8 cellular contexts compared by ENCODE assay signal in genomic region chr5:97231025-97231636, GRCh38. TPM values are rescaled to one million over a fixed set of nuclear protein-coding genes. Genes with fewer than 3 reads are reported as not detected.
DNase-seq lines count a peak whose midpoint lies in the region; ATAC-seq and FAIRE-seq lines count a peak whose summit lies in the region.

No MANE protein-coding gene starts in this region.

- peak; percentile 58 to 60 for ATAC-seq in activated T-cell treated with anti-CD3 and anti-CD28 coated beads, Interleukin-2, amount 50 U/mL, for 72 hours (replicated peaks in 1 of 2)
- peak; percentile 98 for ATAC-seq in GM21717 (IDR thresholded peaks at IDR 0.05; ENCODE audit: unreplicated experiment)
- peak; percentile 75 for ATAC-seq in stimulated activated effector memory CD8-positive, alpha-beta T cell treated with anti-CD3 and anti-CD28 coated beads, Interleukin-12 subunit alpha, Interleukin-12 subunit beta, amount 100 ng/mL, for 72 hours

- no peak overlapping the region for H3K4me3 Mint-ChIP-seq in activated T-cell treated with anti-CD3 and anti-CD28 coated beads, Interleukin-2, amount 50 U/mL, for 72 hours
- H3K4me3 Mint-ChIP-seq in stimulated activated effector memory CD8-positive, alpha-beta T cell treated with anti-CD3 and anti-CD28 coated beads, Interleukin-12 subunit alpha, Interleukin-12 subunit beta, amount 100 ng/mL, for 72 hours: no peak overlapping the region

- no peaks in the 10 kb centered on the region for H3K36me3 Mint-ChIP-seq in activated T-cell treated with anti-CD3 and anti-CD28 coated beads, Interleukin-2, amount 50 U/mL, for 72 hours (ENCODE audit: insufficient read depth in 2 of 2)
- no peaks in the 10 kb centered on the region for H3K36me3 Mint-ChIP-seq in stimulated activated effector memory CD8-positive, alpha-beta T cell treated with anti-CD3 and anti-CD28 coated beads, Interleukin-12 subunit alpha, Interleukin-12 subunit beta, amount 100 ng/mL, for 72 hours

- no peaks in the 10 kb centered on the region for H3K27me3 Mint-ChIP-seq in activated T-cell treated with anti-CD3 and anti-CD28 coated beads, Interleukin-2, amount 50 U/mL, for 72 hours (ENCODE audit: low read depth)

- no peaks in the 10 kb centered on the region for H3K4me1 Mint-ChIP-seq in activated T-cell treated with anti-CD3 and anti-CD28 coated beads, Interleukin-2, amount 50 U/mL, for 72 hours (ENCODE audit: low read depth)
- no peaks in the 10 kb centered on the region for H3K4me1 Mint-ChIP-seq in stimulated activated effector memory CD8-positive, alpha-beta T cell treated with anti-CD3 and anti-CD28 coated beads, Interleukin-12 subunit alpha, Interleukin-12 subunit beta, amount 100 ng/mL, for 72 hours

- H3K27ac Mint-ChIP-seq in activated T-cell treated with anti-CD3 and anti-CD28 coated beads, Interleukin-2, amount 50 U/mL, for 72 hours: no peak overlapping the region
- H3K27ac Mint-ChIP-seq in stimulated activated effector memory CD8-positive, alpha-beta T cell treated with anti-CD3 and anti-CD28 coated beads, Interleukin-12 subunit alpha, Interleukin-12 subunit beta, amount 100 ng/mL, for 72 hours: no peak overlapping the region

- peak; percentile 10 to 28 for DNase-seq in activated T-cell treated with anti-CD3 and anti-CD28 coated beads, Interleukin-2, amount 50 U/mL, for 72 hours
- DNase-seq in activated T-cell treated with anti-CD3 and anti-CD28 coated beads, Interleukin-2, amount 50 U/mL, for 1 hour: no peak
- DNase-seq in HTR-8/SVneo (ENCODE audit: insufficient read length, low spot score): peak; percentile 41
- peak; percentile 33 for DNase-seq in NOMO-1 treated with dmso at 0.1 percent for 144 hours (lab: John Stamatoyannopoulos, UW; ENCODE audit: unreplicated experiment)
- peak; percentile 41 for DNase-seq in brain pericyte (ENCODE audit: low read depth, low spot score)
- DNase-seq in iPS-NIHi11 (ENCODE audit: low spot score): peak; percentile 58
- DNase-seq in stimulated activated effector memory CD8-positive, alpha-beta T cell treated with anti-CD3 and anti-CD28 coated beads, Interleukin-12 subunit alpha, Interleukin-12 subunit beta, amount 100 ng/mL, for 72 hours (ENCODE audit: low spot score in 2 of 2): no peak

- FAIRE-seq in HTR-8/SVneo (lab: Jason Lieb, UNC): no peak

- H3K9me3 Mint-ChIP-seq in activated T-cell treated with anti-CD3 and anti-CD28 coated beads, Interleukin-2, amount 50 U/mL, for 72 hours: no peaks in the 10 kb centered on the region
- H3K9me3 Mint-ChIP-seq in stimulated activated effector memory CD8-positive, alpha-beta T cell treated with anti-CD3 and anti-CD28 coated beads, Interleukin-12 subunit alpha, Interleukin-12 subunit beta, amount 100 ng/mL, for 72 hours: peaks cover 5% of the 10 kb centered on the region

RNA-seq across cellular contexts. Expression of gene RIOK2, which starts 48.1 kb away (rescaled TPM):
- 10 to 100 TPM; 25.2 to 38.0 TPM for total RNA-seq in activated T-cell treated with anti-CD3 and anti-CD28 coated beads, Interleukin-2, amount 50 U/mL, for 72 hours

Comparison
In these comparisons a context has a peak if more than half of its experiments do, and no peak if none do; other contexts are left out.
1. DNase-seq: peak in activated T-cell treated with anti-CD3 and anti-CD28 coated beads, Interleukin-2, amount 50 U/mL, for 72 hours (2 of 2), HTR-8/SVneo (single experiment), NOMO-1 treated with dmso at 0.1 percent for 144 hours (single experiment), brain pericyte (single experiment) and iPS-NIHi11 (single experiment); none in activated T-cell treated with anti-CD3 and anti-CD28 coated beads, Interleukin-2, amount 50 U/mL, for 1 hour (single experiment) and stimulated activated effector memory CD8-positive, alpha-beta T cell treated with anti-CD3 and anti-CD28 coated beads, Interleukin-12 subunit alpha, Interleukin-12 subunit beta, amount 100 ng/mL, for 72 hours (0 of 2).
2. Peak in every context shown above with its lines, with median percentiles within 50 percentile points of each other: ATAC-seq.